ENCODE assay signal across 8 cellular contexts in the genomic region with DNA sequence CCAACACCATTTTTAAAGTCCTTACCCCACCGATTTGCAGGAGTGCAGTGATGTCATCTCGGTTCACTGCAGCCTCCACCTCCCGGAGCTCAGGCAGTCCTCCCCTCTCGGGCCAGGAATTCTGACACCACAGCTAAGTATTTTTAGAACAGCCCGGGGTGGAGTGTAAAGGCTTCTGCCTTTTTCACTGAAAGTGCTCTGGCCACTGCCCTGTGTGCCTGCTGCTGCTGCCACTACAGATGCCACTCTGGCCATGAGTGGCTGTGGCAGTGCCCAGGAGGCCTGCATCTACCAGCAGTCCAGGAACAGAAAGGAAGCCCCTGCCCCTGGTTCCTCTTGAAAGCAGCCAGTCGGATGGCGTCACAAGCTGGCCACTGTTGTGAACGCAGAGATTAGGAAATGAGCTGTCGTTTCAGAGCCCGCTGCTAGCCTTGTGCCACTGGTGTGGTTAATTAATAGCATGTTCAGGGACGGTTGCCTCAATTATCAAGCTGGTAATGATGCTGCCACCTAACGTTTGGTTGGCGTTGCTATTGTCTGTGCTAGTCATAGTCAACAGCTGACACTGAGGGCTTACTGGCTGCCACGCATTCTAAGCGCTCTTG. TPM values are rescaled to one million over a fixed set of nuclear protein-coding genes. Genes with fewer than 3 reads are reported as not detected.
DNase-seq lines count a peak whose midpoint lies in the region; ATAC-seq and TF ChIP-seq lines count a peak whose summit lies in the region.

No MANE protein-coding gene starts in this region.

- no peak overlapping the region for H3K27ac ChIP-seq in Karpas-422 (ENCODE audit: low read length)
- H3K27ac ChIP-seq in trophoblast cell (ENCODE audit: low read depth, low read length): no peak overlapping the region
- no peak overlapping the region for H3K27ac ChIP-seq in MM.1S (ENCODE audit: low read length)

- no peak overlapping the region for H3K23ac ChIP-seq in trophoblast cell (ENCODE audit: low read length)

- H3K9me3 ChIP-seq in Karpas-422 (ENCODE audit: low read length) (no peaks in the 10 kb centered on the region), trophoblast cell (ENCODE audit: insufficient read depth, low read depth, low read length) (peaks cover 8% of the 10 kb centered on the region), MM.1S (replicated peaks; ENCODE audit: insufficient read depth, low read length) (no peaks in the 10 kb centered on the region)

- no peak overlapping the region for H2AK5ac ChIP-seq in trophoblast cell (ENCODE audit: low read length)

- H3K79me2 ChIP-seq in Karpas-422 (ENCODE audit: low read length) (no peaks in the 10 kb centered on the region), trophoblast cell (ENCODE audit: control insufficient read depth, insufficient read depth, low read length, poor library complexity) (no peaks in the 10 kb centered on the region), MM.1S (ENCODE audit: low read length) (no peaks in the 10 kb centered on the region)

- no peak overlapping the region for H3K4me3 ChIP-seq in Karpas-422 (ENCODE audit: low read length)
- no peak overlapping the region for H3K4me3 ChIP-seq in trophoblast cell (ENCODE audit: low read depth, low read length)
- H3K4me3 ChIP-seq in MM.1S (ENCODE audit: low read length): no peak overlapping the region

- no peaks in the 10 kb centered on the region for H3K79me1 ChIP-seq in trophoblast cell (ENCODE audit: low read length)

- H2BK5ac ChIP-seq in trophoblast cell (ENCODE audit: low read depth, low read length, poor library complexity): peak overlapping the region; percentile 4

- no peak overlapping the region for H2BK120ac ChIP-seq in trophoblast cell (ENCODE audit: insufficient read depth, low read length, poor library complexity)

- no peak for TF ChIP-seq CTCF in MM.1S (IDR thresholded peaks at IDR 0.05; ENCODE audit: low read length)

- no peak overlapping the region for H4K8ac ChIP-seq in trophoblast cell (ENCODE audit: low read depth, low read length)

- H3K9ac ChIP-seq in Karpas-422 (ENCODE audit: low read length): no peak overlapping the region
- no peak overlapping the region for H3K9ac ChIP-seq in trophoblast cell (ENCODE audit: low read length)
- H3K9ac ChIP-seq in MM.1S (ENCODE audit: low read length): no peak overlapping the region

- H3K4me1 ChIP-seq in Karpas-422 (ENCODE audit: low read length): no peaks in the 10 kb centered on the region
- peaks cover 0 to 11% of the 10 kb centered on the region in 2 experiments for H3K4me1 ChIP-seq in trophoblast cell (ENCODE audit: control insufficient read depth in 1 of 2, insufficient read depth in 2 of 2, low read length in 2 of 2)
- H3K4me1 ChIP-seq in MM.1S (ENCODE audit: low read length): no peaks in the 10 kb centered on the region

- no peak overlapping the region for H3K18ac ChIP-seq in trophoblast cell (ENCODE audit: low read length)

- H3K9me2 ChIP-seq in Karpas-422 (replicated peaks; ENCODE audit: insufficient read depth, low read length) (no peaks in the 10 kb centered on the region), MM.1S (replicated peaks; ENCODE audit: insufficient read depth, low read length) (no peaks in the 10 kb centered on the region)

- H3K36me3 ChIP-seq in Karpas-422 (ENCODE audit: insufficient read depth, low read length) (no peaks in the 10 kb centered on the region; the same call in 1 of the 2 replicates), trophoblast cell (ENCODE audit: control insufficient read depth in 1 of 2, insufficient read depth in 2 of 2, low read length in 2 of 2) (peaks cover 13 to 14% of the 10 kb centered on the region in 2 experiments), MM.1S (replicated peaks; ENCODE audit: insufficient read depth, low read length) (no peaks in the 10 kb centered on the region)

- H4K91ac ChIP-seq in trophoblast cell (ENCODE audit: low read depth, low read length): no peak overlapping the region

- H4K12ac ChIP-seq in trophoblast cell (ENCODE audit: low read depth, low read length): no peak overlapping the region

- ATAC-seq in activated CD4-positive, CD25-positive, alpha-beta regulatory T cell treated with anti-CD3 and anti-CD28 coated beads, Interleukin-2, amount 50 U/mL, for 24 hours: peak; percentile 53 to 56

- H3K14ac ChIP-seq in trophoblast cell (ENCODE audit: low read length): no peak overlapping the region

- H2AFZ ChIP-seq in Karpas-422 (ENCODE audit: low read length) (no peak overlapping the region), trophoblast cell (ENCODE audit: insufficient read depth, low read length, poor library complexity) (peak overlapping the region; percentile 11), MM.1S (ENCODE audit: low read length) (no peak overlapping the region)

- H3K27me3 ChIP-seq in Karpas-422 (ENCODE audit: low read length): no peaks in the 10 kb centered on the region
- H3K27me3 ChIP-seq in trophoblast cell (ENCODE audit: insufficient read depth, low read length): no peaks in the 10 kb centered on the region
- no peaks in the 10 kb centered on the region for H3K27me3 ChIP-seq in MM.1S (replicated peaks; ENCODE audit: insufficient read depth, low read length)

- no peak overlapping the region for H3K4me2 ChIP-seq in Karpas-422 (ENCODE audit: low read depth, low read length, poor library complexity, severe bottlenecking)
- H3K4me2 ChIP-seq in trophoblast cell (ENCODE audit: low read length): no peak overlapping the region
- H3K4me2 ChIP-seq in MM.1S (ENCODE audit: low read depth, low read length): no peak overlapping the region

- no peaks in the 10 kb centered on the region for H3F3A ChIP-seq in MM.1S (ENCODE audit: insufficient read depth, low read length)

- H2BK12ac ChIP-seq in trophoblast cell (ENCODE audit: low read length): no peak overlapping the region

- H4K20me1 ChIP-seq in Karpas-422 (ENCODE audit: insufficient read depth, low read depth, low read length): no peaks in the 10 kb centered on the region
- H4K20me1 ChIP-seq in MM.1S (ENCODE audit: insufficient read depth, low read length): no peaks in the 10 kb centered on the region

- no CpG with 5 or more reads among the region's 15 CpGs for WGBS in trophoblast cell (ENCODE audit: extremely low coverage, insufficient coverage, insufficient read length)

- no peak for DNase-seq in activated CD4-positive, CD25-positive, alpha-beta regulatory T cell treated with anti-CD3 and anti-CD28 coated beads, Interleukin-2, amount 50 U/mL, for 72 hours
- peak; percentile 61 for DNase-seq in Karpas-422
- peak; percentile 76 for DNase-seq in UCSD-AML1 (lab: John Stamatoyannopoulos, UW; ENCODE audit: unreplicated experiment)
- DNase-seq in glomerular visceral epithelial cell (ENCODE audit: extremely low spot score): peak; percentile 62
- DNase-seq in trophoblast cell: peak in 1 of 2 donors; percentile 49
- no peak for DNase-seq in foreskin melanocyte
- DNase-seq in MM.1S: no peak

- H3K4ac ChIP-seq in trophoblast cell (ENCODE audit: low read depth, low read length): no peak overlapping the region

RNA-seq across cellular contexts. Expression of a gene that starts 23.6 kb away (rescaled TPM):
- total RNA-seq in Karpas-422 (2014; rRNA removed; shearing (Covaris generic); ENCODE audit: low replicate concordance): 31.7 and 35.2 TPM in 2 replicates
- polyA plus RNA-seq in trophoblast cell (2013): 21.7 and 21.9 TPM in 2 replicates

Comparison
In these comparisons a context has a peak if more than half of its experiments do, and no peak if none do; other contexts are left out.
1. DNase-seq: peak in Karpas-422 (single experiment), UCSD-AML1 (single experiment) and glomerular visceral epithelial cell (single experiment); none in activated CD4-positive, CD25-positive, alpha-beta regulatory T cell treated with anti-CD3 and anti-CD28 coated beads, Interleukin-2, amount 50 U/mL, for 72 hours (single experiment), foreskin melanocyte (single experiment) and MM.1S (single experiment).